1 cellular context compared by ENCODE assay signal in genomic region chr6:26187292-26187691, GRCh38.
TF ChIP-seq lines count a peak whose summit lies in the region.

No MANE protein-coding gene starts in this region.

TF ChIP-seq in A549, 52 proteins besides CTCF, POLR2A, EP300 and RAD21 (continued from another document):
- no peak for TF ChIP-seq BCL3 (IDR thresholded peaks at IDR 0.05)
